35 cellular contexts compared by ENCODE assay signal in the genomic region with DNA sequence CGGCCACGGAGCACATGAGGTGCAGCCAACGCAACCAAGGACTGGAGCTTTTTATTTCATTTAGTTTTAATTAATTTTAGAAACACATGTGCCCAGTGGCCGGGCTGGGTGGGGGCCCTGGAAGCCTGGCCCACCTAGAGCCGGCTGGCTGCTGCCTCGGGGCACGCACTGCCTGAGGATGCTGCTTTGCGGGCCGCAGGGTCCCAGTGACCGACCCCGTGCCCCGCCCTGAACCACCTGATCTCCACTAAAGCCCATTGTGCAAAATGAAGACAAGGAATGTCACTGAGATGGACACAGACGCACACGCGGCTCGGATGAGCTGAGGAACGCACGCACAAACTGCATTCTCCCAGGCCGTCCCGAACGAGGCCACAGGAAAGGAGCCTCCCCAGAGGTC. TPM values are rescaled to one million over a fixed set of nuclear protein-coding genes. Genes with fewer than 3 reads are reported as not detected.
"Had no signal": no experiment of that assay in that cellular context is flagged by ENCODE, and none has a peak within 500 bp of the region (broad histone marks: within the 10 kb centered on the region; RNA-seq: fewer than 3 reads in every experiment).

No MANE protein-coding gene starts in this region.

- ATAC-seq: activated CD8-positive, alpha-beta memory T cell treated with anti-CD3 and anti-CD28 coated beads, Interleukin-2, amount 10 ng/mL, durations not matched to agents 7 days and 5 days; activated CD8-positive, alpha-beta T cell treated with anti-CD3 and anti-CD28 coated beads, Interleukin-2, amount 10 ng/mL, durations not matched to agents 7 days and 5 days; activated naive CD8-positive, alpha-beta T cell treated with anti-CD3 and anti-CD28 coated beads, Interleukin-2, amount 50 U/mL, for 24 hours; effector memory CD8-positive, alpha-beta T cell; gastroesophageal sphincter; T-helper 17 cell had no signal

- H3K27ac ChIP-seq: adrenal gland, body of pancreas, breast epithelium, cardiac muscle cell, epithelial cell of prostate, esophagus squamous epithelium, gastroesophageal sphincter had no signal

- H3K9me3 ChIP-seq: adrenal gland, body of pancreas, breast epithelium, esophagus squamous epithelium, gastroesophageal sphincter had no signal

- H3K36me3 ChIP-seq: breast epithelium had no signal

- H3K4me1 ChIP-seq: adrenal gland, body of pancreas, breast epithelium, esophagus squamous epithelium, gastroesophageal sphincter had no signal

- H3K27ac Mint-ChIP-seq: activated CD4-positive, alpha-beta memory T cell treated with anti-CD3 and anti-CD28 coated beads for 36 hours; activated CD8-positive, alpha-beta memory T cell treated with anti-CD3 and anti-CD28 coated beads, Interleukin-2, amount 10 ng/mL, durations not matched to agents 7 days and 5 days; activated CD8-positive, alpha-beta T cell treated with anti-CD3 and anti-CD28 coated beads, Interleukin-2, amount 10 ng/mL, durations not matched to agents 7 days and 5 days; activated naive CD4-positive, alpha-beta T cell treated with anti-CD3 and anti-CD28 coated beads for 36 hours; activated naive CD4-positive, alpha-beta T cell treated with anti-CD3 and anti-CD28 coated beads, Interleukin-2, amount 50 U/mL, for 24 hours; activated naive CD8-positive, alpha-beta T cell treated with anti-CD3 and anti-CD28 coated beads for 36 hours; activated naive CD8-positive, alpha-beta T cell treated with anti-CD3 and anti-CD28 coated beads, Interleukin-2, amount 50 U/mL, for 24 hours; activated T-helper 1 cell treated with anti-CD3 and anti-CD28 coated beads, Interleukin-12 subunit alpha, Interleukin-12 subunit beta, Interleukin-2, Interleukin-4 antibody, amounts not matched to agents 30 ng/mL and 10 ng/mL and 1 ng/mL, durations not matched to agents 14 hours and 24 hours and 36 hours; activated T-helper 2 cell treated with anti-CD3 and anti-CD28 coated beads, Interferon-gamma antibody, Interleukin-2, Interleukin-4, amounts not matched to agents 10 μg/mL and 5 μg/mL and 100 μg/mL, durations not matched to agents 14 hours and 24 hours and 36 hours; T-helper 17 cell; T-helper 2 cell treated with Interferon-gamma antibody and Interleukin-4, amounts not matched to agents 5 μg/mL and 100 μg/mL, for 36 hours had no signal

- H3K27me3 Mint-ChIP-seq: activated CD4-positive, alpha-beta memory T cell treated with anti-CD3 and anti-CD28 coated beads for 36 hours; activated CD8-positive, alpha-beta memory T cell treated with anti-CD3 and anti-CD28 coated beads, Interleukin-2, amount 10 ng/mL, durations not matched to agents 7 days and 5 days; activated naive CD4-positive, alpha-beta T cell treated with anti-CD3 and anti-CD28 coated beads, Interleukin-2, amount 50 U/mL, for 24 hours; activated naive CD8-positive, alpha-beta T cell treated with anti-CD3 and anti-CD28 coated beads for 36 hours; activated naive CD8-positive, alpha-beta T cell treated with anti-CD3 and anti-CD28 coated beads, Interleukin-2, amount 50 U/mL, for 24 hours; effector memory CD8-positive, alpha-beta T cell; T-helper 17 cell had no signal

- H3K27me3 ChIP-seq: adrenal gland, body of pancreas, breast epithelium, cardiac muscle cell, esophagus squamous epithelium, gastroesophageal sphincter had no signal

- DNase-seq: activated CD4-positive, alpha-beta memory T cell treated with anti-CD3 and anti-CD28 coated beads for 36 hours; activated CD4-positive, alpha-beta T cell treated with anti-CD3 and anti-CD28 coated beads for 1 hour; activated CD4-positive, alpha-beta T cell treated with anti-CD3 and anti-CD28 coated beads for 48 hours; activated CD8-positive, alpha-beta memory T cell treated with anti-CD3 and anti-CD28 coated beads, Interleukin-2, amount 10 ng/mL, durations not matched to agents 7 days and 5 days; activated CD8-positive, alpha-beta memory T cell treated with anti-CD3 and anti-CD28 coated beads, Interleukin-2, amount 50 U/mL, for 4 hours; activated CD8-positive, alpha-beta T cell treated with anti-CD3 and anti-CD28 coated beads, Interleukin-2, amount 10 ng/mL, durations not matched to agents 7 days and 5 days; activated effector memory CD4-positive, alpha-beta T cell treated with anti-CD3 and anti-CD28 coated beads, Interleukin-2, amount 50 U/mL, for 16 hours; activated naive CD4-positive, alpha-beta T cell treated with anti-CD3 and anti-CD28 coated beads for 36 hours; activated naive CD8-positive, alpha-beta T cell treated with anti-CD3 and anti-CD28 coated beads for 36 hours; activated naive CD8-positive, alpha-beta T cell treated with anti-CD3 and anti-CD28 coated beads, Interleukin-2, amount 50 U/mL, for 24 hours; activated T-cell treated with anti-CD3 and anti-CD28 coated beads, Interleukin-2, amount 50 U/mL, for 1 hour; activated T-cell treated with anti-CD3 and anti-CD28 coated beads, Interleukin-2, amount 50 U/mL, for 48 hours; adrenal gland; amygdala; body of pancreas; cortex of kidney; dermis blood vessel endothelial cell; effector CD4-positive, alpha-beta T cell; effector memory CD8-positive, alpha-beta T cell; esophagus squamous epithelium; foreskin melanocyte; head of caudate nucleus; T-helper 1 cell; T-helper 17 cell; T1000 had no signal

- H3K4me1 Mint-ChIP-seq: activated CD8-positive, alpha-beta memory T cell treated with anti-CD3 and anti-CD28 coated beads, Interleukin-2, amount 10 ng/mL, durations not matched to agents 7 days and 5 days; activated naive CD4-positive, alpha-beta T cell treated with anti-CD3 and anti-CD28 coated beads, Interleukin-2, amount 50 U/mL, for 24 hours had no signal

- H3K4me3 Mint-ChIP-seq: activated CD4-positive, alpha-beta memory T cell treated with anti-CD3 and anti-CD28 coated beads for 36 hours; activated CD8-positive, alpha-beta memory T cell treated with anti-CD3 and anti-CD28 coated beads, Interleukin-2, amount 10 ng/mL, durations not matched to agents 7 days and 5 days; activated CD8-positive, alpha-beta T cell treated with anti-CD3 and anti-CD28 coated beads, Interleukin-2, amount 10 ng/mL, durations not matched to agents 7 days and 5 days; activated naive CD4-positive, alpha-beta T cell treated with anti-CD3 and anti-CD28 coated beads for 36 hours; activated naive CD4-positive, alpha-beta T cell treated with anti-CD3 and anti-CD28 coated beads, Interleukin-2, amount 50 U/mL, for 24 hours; activated naive CD8-positive, alpha-beta T cell treated with anti-CD3 and anti-CD28 coated beads for 36 hours; activated naive CD8-positive, alpha-beta T cell treated with anti-CD3 and anti-CD28 coated beads, Interleukin-2, amount 50 U/mL, for 24 hours; activated T-helper 1 cell treated with anti-CD3 and anti-CD28 coated beads, Interleukin-12 subunit alpha, Interleukin-12 subunit beta, Interleukin-2, Interleukin-4 antibody, amounts not matched to agents 30 ng/mL and 10 ng/mL and 1 ng/mL, durations not matched to agents 14 hours and 24 hours and 36 hours; effector memory CD8-positive, alpha-beta T cell; T-helper 17 cell; T-helper 2 cell treated with Interferon-gamma antibody and Interleukin-4, amounts not matched to agents 5 μg/mL and 100 μg/mL, for 36 hours had no signal

- H3K4me3 ChIP-seq: adrenal gland, body of pancreas, breast epithelium, cardiac muscle cell, esophagus squamous epithelium, gastroesophageal sphincter had no signal

- H3K9me3 Mint-ChIP-seq: activated naive CD4-positive, alpha-beta T cell treated with anti-CD3 and anti-CD28 coated beads, Interleukin-2, amount 50 U/mL, for 24 hours had no signal

RNA-seq across cellular contexts. Expression of gene SOX8, which starts 50.4 kb away (rescaled TPM):
- total RNA-seq: activated CD8-positive, alpha-beta T cell treated with anti-CD3 and anti-CD28 coated beads, Interleukin-2, amount 10 ng/mL, durations not matched to agents 7 days and 5 days; fibroblast of lung; fibroblast of villous mesenchyme had no signal
